Comparison of ENCODE assay signal across 1 cellular context in genomic region chr5:111075520-111075919, GRCh38.
TF ChIP-seq lines count a peak whose summit lies in the region.

No MANE protein-coding gene starts in this region.

TF ChIP-seq in HepG2, 621 proteins besides CTCF, POLR2A, EP300 and RAD21:
- TF ChIP-seq ZNF720 (CRISPR knock-in tag; IDR thresholded peaks at IDR 0.05): no peak
- 0 out of 2 replicates have a peak, but pooled peaks have one; percentile 20 for TF ChIP-seq CEBPB (IDR thresholded peaks at IDR 0.05; ENCODE audit: borderline replicate concordance, low read depth, low read length)
- no peak for TF ChIP-seq KLF16 (CRISPR knock-in tag; IDR thresholded peaks at IDR 0.05)
- TF ChIP-seq MNT (IDR thresholded peaks at IDR 0.05): peak; percentile 24; the same call in 1 of the 2 replicates
- no peak for TF ChIP-seq ZNF724P (CRISPR knock-in tag; IDR thresholded peaks at IDR 0.05; ENCODE audit: borderline replicate concordance)
- TF ChIP-seq ATF7 (IDR thresholded peaks at IDR 0.05): peak; percentile 8; the same call in 1 of the 2 replicates
- no peak for TF ChIP-seq ATF7 (CRISPR knock-in tag; IDR thresholded peaks at IDR 0.05)
- TF ChIP-seq HMG20B (CRISPR knock-in tag; conservative IDR thresholded peaks at IDR 0.05): no peak
